In the genomic region with DNA sequence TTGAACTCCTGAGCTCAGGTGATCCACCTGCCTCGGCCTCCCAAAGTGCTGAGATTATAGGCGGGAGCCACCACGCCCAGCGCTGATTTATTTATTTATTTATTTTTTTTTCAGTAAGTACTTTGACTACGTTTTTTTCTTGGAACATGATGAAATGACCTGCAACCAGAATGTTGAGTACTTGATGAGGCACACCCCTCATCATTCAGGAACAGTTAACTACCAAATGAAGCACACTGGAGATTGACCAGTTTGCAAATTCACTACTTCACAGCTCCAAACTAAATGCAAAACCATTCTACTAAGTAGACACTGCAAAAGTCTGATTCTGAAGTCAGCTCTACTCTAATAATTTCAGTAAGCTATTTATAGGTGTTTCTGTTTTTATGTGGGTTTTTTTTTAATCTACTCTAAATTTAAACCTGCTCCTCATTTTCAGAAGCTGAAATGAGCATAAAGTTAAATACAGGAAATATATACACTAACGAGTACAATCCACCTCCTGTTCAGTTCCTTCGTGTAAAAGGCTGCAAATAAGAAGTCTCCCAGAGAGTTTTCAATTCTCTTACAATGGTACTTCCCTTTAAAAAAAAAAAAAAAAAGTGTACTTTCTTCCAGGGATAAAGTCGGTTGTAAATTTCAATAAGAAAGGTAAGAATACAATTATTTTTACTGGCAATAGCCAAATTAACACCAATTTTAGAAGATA, we compare ENCODE assay signal across 7 cellular contexts. TPM values are rescaled to one million over a fixed set of nuclear protein-coding genes. Genes with fewer than 3 reads are reported as not detected.
DNase-seq lines count a peak whose midpoint lies in the region; ATAC-seq and TF ChIP-seq lines count a peak whose summit lies in the region.

No MANE protein-coding gene starts in this region.

- ATAC-seq in T-helper 17 cell, result no peak
- no peak for ATAC-seq in stimulated activated memory B cell treated with anti-CD40 and anti-IgM and Interleukin-4, amounts not matched to agents 10 μg/mL and 1 μg/mL and 100 μg/mL, for 72 hours
- ATAC-seq in GM19324 (IDR thresholded peaks at IDR 0.05; ENCODE audit: low FRiP score, unreplicated experiment), result no peak

- no peaks in the 10 kb centered on the region for H3K36me3 ChIP-seq in tibial nerve

- H3K27me3 ChIP-seq in tibial nerve, result no peaks in the 10 kb centered on the region

- H3K4me3 Mint-ChIP-seq in T-helper 17 cell, result peak overlapping the region; percentile 91
- H3K4me3 Mint-ChIP-seq in stimulated activated memory B cell treated with anti-CD40 and anti-IgM and Interleukin-4, amounts not matched to agents 10 μg/mL and 1 μg/mL and 100 μg/mL, for 72 hours, result peak overlapping the region; percentile 85

- peak overlapping the region in 1 of 4 donors; percentile 92 for H3K27ac ChIP-seq in tibial nerve

- no peak for TF ChIP-seq POLR2A in tibial nerve (IDR thresholded peaks at IDR 0.05)

- H3K9me3 ChIP-seq in T-helper 17 cell (ENCODE audit: control insufficient read depth, low read length, poor library complexity, severe bottlenecking) (no peaks in the 10 kb centered on the region), tibial nerve (no peaks in the 10 kb centered on the region)

- TF ChIP-seq CTCF in HFF-Myc (IDR thresholded peaks at IDR 0.05; ENCODE audit: low read depth, low read length, missing control alignments) (no peak), fibroblast of the aortic adventitia (IDR thresholded peaks at IDR 0.05; ENCODE audit: insufficient read depth, low read length) (no peak), tibial nerve (IDR thresholded peaks at IDR 0.05) (no peak)

- no peak for TF ChIP-seq EP300 in tibial nerve (IDR thresholded peaks at IDR 0.05)

- H3K36me3 Mint-ChIP-seq in T-helper 17 cell (ENCODE audit: low read depth), result peaks cover 8% of the 10 kb centered on the region
- H3K36me3 Mint-ChIP-seq in stimulated activated memory B cell treated with anti-CD40 and anti-IgM and Interleukin-4, amounts not matched to agents 10 μg/mL and 1 μg/mL and 100 μg/mL, for 72 hours, result peaks cover 19% of the 10 kb centered on the region

- no peak for DNase-seq in HFF-Myc (ENCODE audit: extremely low read depth, low read depth)
- no peak for DNase-seq in T-helper 17 cell
- DNase-seq in fibroblast of the aortic adventitia (ENCODE audit: low read depth), result peak; percentile 77
- no peak for DNase-seq in tibial nerve (ENCODE audit: low spot score in 2 of 2)
- no peak for DNase-seq in stimulated activated CD4-positive, alpha-beta T cell treated with anti-CD3 and anti-CD28 coated beads, Interleukin-2, amount 100 ng/mL, for 48 hours

- H3K27ac Mint-ChIP-seq in T-helper 17 cell, result peak overlapping the region; percentile 71
- H3K27ac Mint-ChIP-seq in stimulated activated memory B cell treated with anti-CD40 and anti-IgM and Interleukin-4, amounts not matched to agents 10 μg/mL and 1 μg/mL and 100 μg/mL, for 72 hours, result no peak overlapping the region

- peaks cover 32% of the 10 kb centered on the region for H3K4me1 Mint-ChIP-seq in T-helper 17 cell
- H3K4me1 Mint-ChIP-seq in stimulated activated memory B cell treated with anti-CD40 and anti-IgM and Interleukin-4, amounts not matched to agents 10 μg/mL and 1 μg/mL and 100 μg/mL, for 72 hours, result peaks cover 52% of the 10 kb centered on the region

- WGBS in tibial nerve, 2 donors, result 55 to 58% methylated on average over 8 of the region's 8 CpGs

- peak overlapping the region; percentile 72 for H3K4me3 ChIP-seq in HFF-Myc (replicated peaks; ENCODE audit: low read depth, low read length)
- H3K4me3 ChIP-seq in fibroblast of the aortic adventitia (ENCODE audit: low read depth, low read length), result peak overlapping the region; percentile 75
- H3K4me3 ChIP-seq in tibial nerve, result peak overlapping the region in 2 of 4 donors; percentile 70 to 99

- H3K4me1 ChIP-seq in tibial nerve, result peaks cover 0 to 60% (median 11%) of the 10 kb centered on the region in 4 donors

- no peaks in the 10 kb centered on the region for H3K9me3 Mint-ChIP-seq in stimulated activated memory B cell treated with anti-CD40 and anti-IgM and Interleukin-4, amounts not matched to agents 10 μg/mL and 1 μg/mL and 100 μg/mL, for 72 hours

- no peaks in the 10 kb centered on the region for H3K27me3 Mint-ChIP-seq in T-helper 17 cell
- no peaks in the 10 kb centered on the region for H3K27me3 Mint-ChIP-seq in stimulated activated memory B cell treated with anti-CD40 and anti-IgM and Interleukin-4, amounts not matched to agents 10 μg/mL and 1 μg/mL and 100 μg/mL, for 72 hours

RNA-seq across cellular contexts. Expression of a gene that starts 1.4 kb away (rescaled TPM):
- total RNA-seq in T-helper 17 cell, result 10 to 100 TPM; 15.1 to 18.7 TPM
- total RNA-seq in fibroblast of the aortic adventitia (ENCODE audit: low replicate concordance), result 47.4 and 72.0 TPM in 2 replicates
- total RNA-seq in tibial nerve, result 10 to 100 TPM; 15.5 to 30.0 (median 22.1) TPM

RNA-seq across cellular contexts. Expression of a gene that starts 51.6 kb away (rescaled TPM):
- total RNA-seq in T-helper 17 cell (10 to 100 TPM; 17.8 to 23.2 TPM), fibroblast of the aortic adventitia (ENCODE audit: low replicate concordance) (54.0 and 171 TPM in 2 replicates), tibial nerve (10 to 100 TPM; 32.0 to 48.1 (median 40.9) TPM)
